8 cellular contexts compared by ENCODE assay signal in genomic region chr2:200812122-200813022, GRCh38. TPM values are rescaled to one million over a fixed set of nuclear protein-coding genes. Genes with fewer than 3 reads are reported as not detected.
DNase-seq lines count a peak whose midpoint lies in the region; ATAC-seq and TF ChIP-seq lines count a peak whose summit lies in the region.

No MANE protein-coding gene starts in this region.

- no peaks in the 10 kb centered on the region for H3K9me3 Mint-ChIP-seq in activated T-helper 17 cell treated with anti-CD3 and anti-CD28 coated beads, Interleukin-2, amount 50 U/mL, for 72 hours
- no peaks in the 10 kb centered on the region for H3K9me3 Mint-ChIP-seq in nephron
- no peaks in the 10 kb centered on the region for H3K9me3 Mint-ChIP-seq in stimulated activated naive CD8-positive, alpha-beta T cell treated with anti-CD3 and anti-CD28 coated beads, Interleukin-15, Interleukin-2, amounts not matched to agents 100 ng/mL and 50 ng/mL, for 24 hours

- peaks cover 42% of the 10 kb centered on the region for H3K4me1 Mint-ChIP-seq in activated T-helper 17 cell treated with anti-CD3 and anti-CD28 coated beads, Interleukin-2, amount 50 U/mL, for 72 hours
- peaks cover 30% of the 10 kb centered on the region for H3K4me1 Mint-ChIP-seq in nephron
- H3K4me1 Mint-ChIP-seq in stimulated activated naive CD8-positive, alpha-beta T cell treated with anti-CD3 and anti-CD28 coated beads, Interleukin-15, Interleukin-2, amounts not matched to agents 100 ng/mL and 50 ng/mL, for 24 hours (ENCODE audit: low read depth): peaks cover 60% of the 10 kb centered on the region

- H3K9me2 ChIP-seq in PC-3 (replicated peaks; ENCODE audit: low read length): no peaks in the 10 kb centered on the region

- peaks cover 31% of the 10 kb centered on the region for H3K4me1 ChIP-seq in BLaER1
- peaks cover 41% of the 10 kb centered on the region for H3K4me1 ChIP-seq in PC-3 (ENCODE audit: insufficient read depth, low read length)

- CTCF ChIA-PET in PC-3 (lab: Charles Lee): no interaction called here

- H3K36me3 ChIP-seq in BLaER1: peaks cover 43% of the 10 kb centered on the region
- H3K36me3 ChIP-seq in PC-3 (ENCODE audit: low read depth, low read length): peaks cover 50% of the 10 kb centered on the region

- intact Hi-C loops in PC-3 (cut with micrococcal nuclease): loop anchor here (2.0 kb wide), 1 partner anchor 48 kb away; no protein-coding TSS in a partner anchor

- peak overlapping the region; percentile 99 for H3K4me3 Mint-ChIP-seq in activated T-helper 17 cell treated with anti-CD3 and anti-CD28 coated beads, Interleukin-2, amount 50 U/mL, for 72 hours
- peak overlapping the region; percentile 95 to 97 (median 96) for H3K4me3 Mint-ChIP-seq in nephron
- peak overlapping the region; percentile 91 for H3K4me3 Mint-ChIP-seq in stimulated activated naive CD8-positive, alpha-beta T cell treated with anti-CD3 and anti-CD28 coated beads, Interleukin-15, Interleukin-2, amounts not matched to agents 100 ng/mL and 50 ng/mL, for 24 hours

- H4K20me1 ChIP-seq in BLaER1 (peaks cover 56% of the 10 kb centered on the region), PC-3 (ENCODE audit: low read length) (peaks cover 50% of the 10 kb centered on the region)

- POLR2A ChIA-PET in PC-3 (lab: Charles Lee; ENCODE audit: unreplicated experiment): no interaction called here

- no peak overlapping the region for H2AFZ ChIP-seq in PC-3 (ENCODE audit: low read length)

- H3K4me2 ChIP-seq in BLaER1 (peak overlapping the region; percentile 85), PC-3 (ENCODE audit: low read length) (peak overlapping the region; percentile 97)

- BruUV-seq in PC-3 (replicated peaks; lab: Mats Ljungman, UMichigan): TSS peak; percentile 28

- H3K4me3 ChIP-seq in BLaER1 (peak overlapping the region; percentile 89), PC-3 (ENCODE audit: low read length) (peak overlapping the region; percentile 84), fibroblast of mammary gland (ENCODE audit: control insufficient read depth, low read depth, low read length) (peak overlapping the region; percentile 80)

- H3F3A ChIP-seq in PC-3 (ENCODE audit: low read length, unreplicated experiment): no peaks in the 10 kb centered on the region

- no peaks in the 10 kb centered on the region for H3K27me3 Mint-ChIP-seq in activated T-helper 17 cell treated with anti-CD3 and anti-CD28 coated beads, Interleukin-2, amount 50 U/mL, for 72 hours
- no peaks in the 10 kb centered on the region for H3K27me3 Mint-ChIP-seq in nephron (ENCODE audit: low read depth)
- H3K27me3 Mint-ChIP-seq in stimulated activated naive CD8-positive, alpha-beta T cell treated with anti-CD3 and anti-CD28 coated beads, Interleukin-15, Interleukin-2, amounts not matched to agents 100 ng/mL and 50 ng/mL, for 24 hours: no peaks in the 10 kb centered on the region

- H3K27ac Mint-ChIP-seq in activated T-helper 17 cell treated with anti-CD3 and anti-CD28 coated beads, Interleukin-2, amount 50 U/mL, for 72 hours: peak overlapping the region; percentile 99
- peak overlapping the region; percentile 95 to 98 (median 97) for H3K27ac Mint-ChIP-seq in nephron
- peak overlapping the region; percentile 98 for H3K27ac Mint-ChIP-seq in stimulated activated naive CD8-positive, alpha-beta T cell treated with anti-CD3 and anti-CD28 coated beads, Interleukin-15, Interleukin-2, amounts not matched to agents 100 ng/mL and 50 ng/mL, for 24 hours

- ATAC-seq in GM19023 (IDR thresholded peaks at IDR 0.05; ENCODE audit: unreplicated experiment) (peak; percentile 29), HG03280 (IDR thresholded peaks at IDR 0.05; ENCODE audit: unreplicated experiment) (peak; percentile 41), PC-3 (peak; percentile 21)
- peak; percentile 31 for ATAC-seq in activated T-helper 17 cell treated with anti-CD3 and anti-CD28 coated beads, Interleukin-2, amount 50 U/mL, for 72 hours (replicated peaks)

- peaks cover 63% of the 10 kb centered on the region for H3K79me2 ChIP-seq in PC-3 (ENCODE audit: low read length)

- H3K36me3 Mint-ChIP-seq in activated T-helper 17 cell treated with anti-CD3 and anti-CD28 coated beads, Interleukin-2, amount 50 U/mL, for 72 hours (ENCODE audit: low read depth): peaks cover 70% of the 10 kb centered on the region
- H3K36me3 Mint-ChIP-seq in nephron (ENCODE audit: low read depth): peaks cover 42% of the 10 kb centered on the region
- peaks cover 52% of the 10 kb centered on the region for H3K36me3 Mint-ChIP-seq in stimulated activated naive CD8-positive, alpha-beta T cell treated with anti-CD3 and anti-CD28 coated beads, Interleukin-15, Interleukin-2, amounts not matched to agents 100 ng/mL and 50 ng/mL, for 24 hours (ENCODE audit: low read depth)

- H3K27ac ChIP-seq in BLaER1 (peak overlapping the region; percentile 98), PC-3 (ENCODE audit: low read length) (peak overlapping the region; percentile 97)

- no peaks in the 10 kb centered on the region for H3K9me3 ChIP-seq in BLaER1
- no peaks in the 10 kb centered on the region for H3K9me3 ChIP-seq in PC-3 (ENCODE audit: low read length)

- TF ChIP-seq CTCF in PC-3 (conservative IDR thresholded peaks at IDR 0.05; ENCODE audit: low read depth, low read length) (peak; percentile 68), fibroblast of mammary gland (conservative IDR thresholded peaks at IDR 0.05; ENCODE audit: control insufficient read depth, insufficient read depth, low read depth, low read length) (peak; percentile 39), nephron (IDR thresholded peaks at IDR 0.05; ENCODE audit: unreplicated experiment in 3 of 3) (peak; percentile 46 to 60 (median 49))

- H3K9ac ChIP-seq in BLaER1 (peak overlapping the region; percentile 97), PC-3 (ENCODE audit: low read length) (peak overlapping the region; percentile 98)

- H3K27me3 ChIP-seq in BLaER1: no peaks in the 10 kb centered on the region
- no peaks in the 10 kb centered on the region for H3K27me3 ChIP-seq in PC-3 (ENCODE audit: low read length)

- DNase-seq in PC-3 (peak; percentile 70), fibroblast of mammary gland (ENCODE audit: low read depth) (peak; percentile 53)

RNA-seq across cellular contexts. Expression of gene BZW1, which starts 0.7 kb away (rescaled TPM):
- total RNA-seq in PC-3 (2014; rRNA removed): 389 and 626 TPM in 2 replicates
- 100 to 1,000 TPM; 365 to 482 TPM for total RNA-seq in activated T-helper 17 cell treated with anti-CD3 and anti-CD28 coated beads, Interleukin-2, amount 50 U/mL, for 72 hours

RNA-seq across cellular contexts. Expression of gene CLK1, which starts 52.1 kb away (rescaled TPM):
- total RNA-seq in PC-3 (2014; rRNA removed): 46.9 and 51.1 TPM in 2 replicates
- 100 to 1,000 TPM; 127 to 381 TPM for total RNA-seq in activated T-helper 17 cell treated with anti-CD3 and anti-CD28 coated beads, Interleukin-2, amount 50 U/mL, for 72 hours

Comparison
In these comparisons a context has a peak if more than half of its experiments do, and no peak if none do; other contexts are left out.
1. Peak in every context shown above with its lines: DNase-seq, ATAC-seq, H3K4me3 ChIP-seq and H3K27ac ChIP-seq.